ENCODE assay signal across 15 cellular contexts in the genomic region with DNA sequence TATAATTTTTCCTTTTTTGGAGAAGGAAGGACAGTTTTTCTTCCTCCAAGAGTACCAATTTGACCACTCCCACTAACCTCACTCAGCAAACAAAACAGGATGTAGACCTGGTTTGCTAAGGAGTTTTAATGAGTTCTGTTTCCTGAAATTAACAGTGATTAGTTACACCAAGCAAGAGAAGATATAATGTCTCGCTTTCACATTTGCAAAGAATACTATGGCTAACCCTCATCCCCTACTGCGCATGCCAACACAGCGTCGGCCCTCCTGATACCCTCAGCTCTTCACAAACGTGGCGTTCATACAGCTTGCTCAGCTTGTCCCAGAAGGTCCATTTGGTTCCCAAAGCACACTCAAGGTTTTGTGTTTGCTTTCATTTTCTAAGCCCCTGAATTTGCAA. TPM values are rescaled to one million over a fixed set of nuclear protein-coding genes. Genes with fewer than 3 reads are reported as not detected.
DNase-seq lines count a peak whose midpoint lies in the region; ATAC-seq and TF ChIP-seq lines count a peak whose summit lies in the region.
"Had no signal": no experiment of that assay in that cellular context is flagged by ENCODE, and none has a peak within 500 bp of the region (broad histone marks: within the 10 kb centered on the region; RNA-seq: fewer than 3 reads in every experiment).

No MANE protein-coding gene starts in this region.

- no peaks in the 10 kb centered on the region for H3K9me3 Mint-ChIP-seq in IgD-negative memory B cell
- H3K9me3 Mint-ChIP-seq in activated naive CD8-positive, alpha-beta T cell (ENCODE audit: low read depth) = no peaks in the 10 kb centered on the region
- H3K9me3 Mint-ChIP-seq: WTC11 had no signal

- no peaks in the 10 kb centered on the region for H3K27me3 ChIP-seq in spleen (replicated peaks in 1 of 7)

- peak overlapping the region in 1 of 8 donors; percentile 42 for H3K4me3 ChIP-seq in spleen

- TF ChIP-seq POLR2A in spleen (IDR thresholded peaks at IDR 0.05) = no peak

- H3K27me3 Mint-ChIP-seq in IgD-negative memory B cell = no peaks in the 10 kb centered on the region
- no peaks in the 10 kb centered on the region for H3K27me3 Mint-ChIP-seq in activated naive CD8-positive, alpha-beta T cell

- H3K4me1 ChIP-seq in spleen = peaks cover 12 to 43% (median 24%) of the 10 kb centered on the region in 6 donors

- H3K4me3 Mint-ChIP-seq in IgD-negative memory B cell = peak overlapping the region in 3 of 4 donors; percentile 66 to 97 (median 89)
- peak overlapping the region; percentile 39 for H3K4me3 Mint-ChIP-seq in activated naive CD8-positive, alpha-beta T cell
- H3K4me3 Mint-ChIP-seq: WTC11 had no signal

- 7 to 28% (median 18%) methylated on average over 6 of the region's 6 CpGs for WGBS in spleen, 5 donors

- ATAC-seq in HG03025 (IDR thresholded peaks at IDR 0.05; ENCODE audit: low FRiP score, unreplicated experiment) = no peak
- no peak for ATAC-seq in HG03039 (IDR thresholded peaks at IDR 0.05; ENCODE audit: unreplicated experiment)
- ATAC-seq: sciatic nerve, WTC11 had no signal

- peak overlapping the region in 2 of 3 donors; percentile 47 to 92 for H3K27ac Mint-ChIP-seq in IgD-negative memory B cell
- H3K27ac Mint-ChIP-seq in activated naive CD8-positive, alpha-beta T cell = peak overlapping the region; percentile 78
- H3K27ac Mint-ChIP-seq: WTC11 had no signal

- H3K36me3 ChIP-seq in spleen = peaks cover 0 to 84% (median 49%) of the 10 kb centered on the region in 6 donors

- no peaks in the 10 kb centered on the region for H3K9me3 ChIP-seq in spleen

- peak; percentile 37 for DNase-seq in activated naive CD4-positive, alpha-beta T cell treated with Interleukin-2 at 50 U/mL for 16 hours
- no peak for DNase-seq in activated naive CD4-positive, alpha-beta T cell (lab: John Stamatoyannopoulos, UW)
- no peak for DNase-seq in spleen
- DNase-seq in MV-4-11 (lab: John Stamatoyannopoulos, UW) = no peak
- DNase-seq: EL, NCI-H1048, NCI-H524 treated with DMSO at 0.1 percent for 48 hours, SHP77 treated with DMSO at 0.1 percent for 48 hours, trophoblast cell had no signal

- intact Hi-C loops in spleen (cut with DNase I; ENCODE audit: low total_unique reads) = no loop called here

- H3K36me3 Mint-ChIP-seq in IgD-negative memory B cell = peaks cover 9% of the 10 kb centered on the region
- H3K36me3 Mint-ChIP-seq in activated naive CD8-positive, alpha-beta T cell = peaks cover 4% of the 10 kb centered on the region

- peak overlapping the region; percentile 22 to 84 (median 70) for H3K27ac ChIP-seq in spleen

- H3K4me1 Mint-ChIP-seq in IgD-negative memory B cell = peaks cover 13 to 24% (median 15%) of the 10 kb centered on the region in 3 donors
- peaks cover 18% of the 10 kb centered on the region for H3K4me1 Mint-ChIP-seq in activated naive CD8-positive, alpha-beta T cell (ENCODE audit: low read depth)
- H3K4me1 Mint-ChIP-seq: WTC11 had no signal

- TF ChIP-seq CTCF in spleen (IDR thresholded peaks at IDR 0.05 in 8 of 11, conservative IDR thresholded peaks at IDR 0.05 in 3 of 11) = no peak

RNA-seq across cellular contexts. Expression of gene IPPK, which starts 41.9 kb away (rescaled TPM):
- polyA plus RNA-seq in IgD-negative memory B cell = 5.2 TPM
- total RNA-seq in spleen = 10 to 100 TPM in 6 of 7 donors, 1 to 10 TPM in 1; 10.0 to 14.6 (median 12.1) TPM
- 1 to 10 TPM; 6.1 to 7.9 (median 6.4) TPM for polyA plus RNA-seq in spleen

RNA-seq across cellular contexts. Expression of gene BICD2, which starts 52.8 kb away (rescaled TPM):
- polyA plus RNA-seq in IgD-negative memory B cell = 32.8 TPM
- total RNA-seq in spleen = 10 to 100 TPM; 30.6 to 55.7 (median 36.8) TPM
- polyA plus RNA-seq in spleen = 10 to 100 TPM in 2 of 3 donors, 1 to 10 TPM in 1; 9.4 to 12.0 (median 11.7) TPM
